ENCODE assay signal across 8 cellular contexts in the genomic region with DNA sequence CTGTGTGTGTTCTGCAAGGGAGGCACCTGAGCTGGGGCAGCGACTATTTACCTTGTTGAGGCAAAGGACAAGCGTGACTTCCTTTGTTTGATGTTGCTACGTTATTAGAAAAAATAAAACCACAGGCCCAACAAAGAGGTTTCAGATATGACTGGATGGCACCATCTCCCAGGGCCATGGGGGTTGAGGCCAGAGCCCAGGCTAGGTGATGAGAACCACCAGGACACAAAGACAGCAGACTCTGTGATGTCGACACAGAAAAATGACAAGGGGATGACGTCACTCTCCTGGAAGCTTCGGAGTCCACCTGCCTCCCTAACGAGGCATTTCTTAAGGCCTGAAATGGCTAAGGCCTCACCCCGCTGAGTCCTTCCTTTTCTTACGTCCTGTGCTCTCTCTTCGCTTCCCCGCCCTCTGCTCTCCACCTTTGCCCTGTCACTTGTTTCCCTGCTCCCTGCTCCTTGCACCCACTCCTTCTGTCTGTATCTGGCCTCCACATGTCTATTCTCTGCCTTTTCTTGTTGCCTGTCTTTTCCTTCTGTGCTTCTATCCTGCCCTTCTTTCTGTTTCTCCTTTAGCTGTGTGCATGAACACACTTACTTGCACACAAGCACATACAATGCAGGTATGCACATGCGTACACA.
A peak's percentile ranks its signal among the peaks of the same experiment; 100 is the strongest.
DNase-seq lines count a peak whose midpoint lies in the region; ATAC-seq and TF ChIP-seq lines count a peak whose summit lies in the region.

No MANE protein-coding gene starts in this region.

- peaks cover 44% of the 10 kb centered on the region for H3K4me1 Mint-ChIP-seq in T-helper 2 cell treated with Interferon-gamma antibody and Interleukin-4, amounts not matched to agents 5 μg/mL and 100 μg/mL, for 36 hours (ENCODE audit: low read depth)

- no peak for TF ChIP-seq EP300 in tibial nerve (IDR thresholded peaks at IDR 0.05)

- no peak for TF ChIP-seq POLR2A in tibial nerve (IDR thresholded peaks at IDR 0.05)

- peak; percentile 40 for DNase-seq in NCI-H345 (lab: John Stamatoyannopoulos, UW)
- no peak for DNase-seq in NCI-H345 treated with DMSO at 0.1 percent for 48 hours (lab: John Stamatoyannopoulos, UW; ENCODE audit: unreplicated experiment)
- peak; percentile 15 for DNase-seq in T-helper 2 cell treated with Interferon-gamma antibody and Interleukin-4, amounts not matched to agents 5 μg/mL and 100 μg/mL, for 36 hours (ENCODE audit: low spot score)
- DNase-seq in kidney tubule cell (ENCODE audit: low spot score): peak; percentile 84
- no peak for DNase-seq in tibial nerve (ENCODE audit: low spot score in 2 of 2)

- peak overlapping the region; percentile 85 for H3K27ac Mint-ChIP-seq in T-helper 2 cell treated with Interferon-gamma antibody and Interleukin-4, amounts not matched to agents 5 μg/mL and 100 μg/mL, for 36 hours

- ATAC-seq in HG03354 (IDR thresholded peaks at IDR 0.05; ENCODE audit: poor library complexity, severe bottlenecking, unreplicated experiment) (peak; percentile 66), GM21737 (IDR thresholded peaks at IDR 0.05; ENCODE audit: unreplicated experiment) (no peak), HG03045 (IDR thresholded peaks at IDR 0.05; ENCODE audit: unreplicated experiment) (no peak)

- TF ChIP-seq CTCF in tibial nerve (IDR thresholded peaks at IDR 0.05): no peak

- H3K36me3 Mint-ChIP-seq in T-helper 2 cell treated with Interferon-gamma antibody and Interleukin-4, amounts not matched to agents 5 μg/mL and 100 μg/mL, for 36 hours (ENCODE audit: low read depth): peaks cover 2% of the 10 kb centered on the region

- no peaks in the 10 kb centered on the region for H3K9me3 ChIP-seq in tibial nerve

- peaks cover 0 to 35% (median 17%) of the 10 kb centered on the region in 4 donors for H3K4me1 ChIP-seq in tibial nerve

- H3K27me3 ChIP-seq in tibial nerve: no peaks in the 10 kb centered on the region

- H3K36me3 ChIP-seq in tibial nerve: no peaks in the 10 kb centered on the region

- H3K27ac ChIP-seq in tibial nerve: peak overlapping the region in 1 of 4 donors; percentile 63

- H3K4me3 ChIP-seq in tibial nerve: no peak overlapping the region

- H3K9me3 Mint-ChIP-seq in T-helper 2 cell treated with Interferon-gamma antibody and Interleukin-4, amounts not matched to agents 5 μg/mL and 100 μg/mL, for 36 hours: no peaks in the 10 kb centered on the region

- peaks cover 25% of the 10 kb centered on the region for H3K27me3 Mint-ChIP-seq in T-helper 2 cell treated with Interferon-gamma antibody and Interleukin-4, amounts not matched to agents 5 μg/mL and 100 μg/mL, for 36 hours (ENCODE audit: low read depth)

- peak overlapping the region; percentile 72 for H3K4me3 Mint-ChIP-seq in T-helper 2 cell treated with Interferon-gamma antibody and Interleukin-4, amounts not matched to agents 5 μg/mL and 100 μg/mL, for 36 hours

- 67 to 69% methylated on average over 12 of the region's 12 CpGs for WGBS in tibial nerve, 2 donors

Comparison
In these comparisons a context has a peak if more than half of its experiments do, and no peak if none do; other contexts are left out.
1. DNase-seq: peak in NCI-H345 (single experiment), T-helper 2 cell treated with Interferon-gamma antibody and Interleukin-4, amounts not matched to agents 5 μg/mL and 100 μg/mL, for 36 hours (single experiment) and kidney tubule cell (single experiment); none in NCI-H345 treated with DMSO at 0.1 percent for 48 hours (single experiment) and tibial nerve (0 of 2).